ENCODE assay signal across 39 cellular contexts in genomic region chr1:110990541-110990940, GRCh38.
"Had no signal": no experiment of that assay in that cellular context is flagged by ENCODE, and none has a peak within 500 bp of the region (broad histone marks: within the 10 kb centered on the region; RNA-seq: fewer than 3 reads in every experiment).

No MANE protein-coding gene starts in this region.

- H3K4me1 ChIP-seq: adrenal gland, ascending aorta, body of pancreas, breast epithelium had no signal

- H3K4me3 Mint-ChIP-seq: activated naive CD4-positive, alpha-beta T cell treated with anti-CD3 and anti-CD28 coated beads for 36 hours; activated naive CD4-positive, alpha-beta T cell treated with anti-CD3 and anti-CD28 coated beads, Interleukin-2, amount 10 ng/mL, durations not matched to agents 7 days and 5 days; activated naive CD4-positive, alpha-beta T cell treated with anti-CD3 and anti-CD28 coated beads, Interleukin-2, amount 50 U/mL, for 24 hours; activated naive CD8-positive, alpha-beta T cell; activated naive CD8-positive, alpha-beta T cell treated with anti-CD3 and anti-CD28 coated beads for 36 hours; activated naive CD8-positive, alpha-beta T cell treated with anti-CD3 and anti-CD28 coated beads, Interleukin-2, amount 10 ng/mL, durations not matched to agents 7 days and 5 days; activated naive CD8-positive, alpha-beta T cell treated with anti-CD3 and anti-CD28 coated beads, Interleukin-2, amount 50 U/mL, for 24 hours; activated T-cell treated with anti-CD3 and anti-CD28 coated beads, Interleukin-2, amount 50 U/mL, for 24 hours; activated T-cell treated with anti-CD3 and anti-CD28 coated beads, Interleukin-2, amount 50 U/mL, for 4 hours; activated T-helper 1 cell treated with anti-CD3 and anti-CD28 coated beads, Interleukin-12 subunit alpha, Interleukin-12 subunit beta, Interleukin-2, Interleukin-4 antibody, amounts not matched to agents 30 ng/mL and 10 ng/mL and 1 ng/mL, durations not matched to agents 14 hours and 24 hours and 36 hours; activated T-helper 17 cell treated with anti-CD3 and anti-CD28 coated beads, Interleukin-2, amount 50 U/mL, for 72 hours; brain; central memory CD8-positive, alpha-beta T cell had no signal

- FAIRE-seq: astrocyte, bronchial epithelial cell had no signal

- H3K27ac Mint-ChIP-seq: activated naive CD4-positive, alpha-beta T cell treated with anti-CD3 and anti-CD28 coated beads for 36 hours; activated naive CD4-positive, alpha-beta T cell treated with anti-CD3 and anti-CD28 coated beads, Interleukin-2, amount 10 ng/mL, durations not matched to agents 7 days and 5 days; activated naive CD4-positive, alpha-beta T cell treated with anti-CD3 and anti-CD28 coated beads, Interleukin-2, amount 50 U/mL, for 24 hours; activated naive CD4-positive, alpha-beta T cell treated with anti-CD3 and anti-CD28 coated beads, Interleukin-2, amount 50 U/mL, for 72 hours; activated naive CD8-positive, alpha-beta T cell; activated naive CD8-positive, alpha-beta T cell treated with anti-CD3 and anti-CD28 coated beads for 36 hours; activated naive CD8-positive, alpha-beta T cell treated with anti-CD3 and anti-CD28 coated beads, Interleukin-2, amount 10 ng/mL, durations not matched to agents 7 days and 5 days; activated naive CD8-positive, alpha-beta T cell treated with anti-CD3 and anti-CD28 coated beads, Interleukin-2, amount 50 U/mL, for 24 hours; activated T-cell treated with anti-CD3 and anti-CD28 coated beads, Interleukin-2, amount 50 U/mL, for 24 hours; activated T-cell treated with anti-CD3 and anti-CD28 coated beads, Interleukin-2, amount 50 U/mL, for 72 hours; activated T-helper 1 cell treated with anti-CD3 and anti-CD28 coated beads, Interleukin-12 subunit alpha, Interleukin-12 subunit beta, Interleukin-2, Interleukin-4 antibody, amounts not matched to agents 30 ng/mL and 10 ng/mL and 1 ng/mL, durations not matched to agents 14 hours and 24 hours and 36 hours; activated T-helper 17 cell treated with anti-CD3 and anti-CD28 coated beads, Interleukin-2, amount 50 U/mL, for 72 hours; activated T-helper 2 cell treated with anti-CD3 and anti-CD28 coated beads, Interferon-gamma antibody, Interleukin-2, Interleukin-4, amounts not matched to agents 10 μg/mL and 5 μg/mL and 100 μg/mL, durations not matched to agents 14 hours and 24 hours and 36 hours; brain had no signal

- H3K9me3 ChIP-seq: adrenal gland, ascending aorta, body of pancreas, breast epithelium had no signal

- H3K27me3 Mint-ChIP-seq: activated T-cell treated with anti-CD3 and anti-CD28 coated beads, Interleukin-2, amount 50 U/mL, for 24 hours had no signal

- H3K9me3 Mint-ChIP-seq: activated naive CD4-positive, alpha-beta T cell treated with anti-CD3 and anti-CD28 coated beads, Interleukin-2, amount 10 ng/mL, durations not matched to agents 7 days and 5 days; activated naive CD4-positive, alpha-beta T cell treated with anti-CD3 and anti-CD28 coated beads, Interleukin-2, amount 50 U/mL, for 24 hours; activated naive CD4-positive, alpha-beta T cell treated with anti-CD3 and anti-CD28 coated beads, Interleukin-2, amount 50 U/mL, for 72 hours; activated naive CD8-positive, alpha-beta T cell treated with anti-CD3 and anti-CD28 coated beads for 36 hours; activated naive CD8-positive, alpha-beta T cell treated with anti-CD3 and anti-CD28 coated beads, Interleukin-2, amount 10 ng/mL, durations not matched to agents 7 days and 5 days; activated naive CD8-positive, alpha-beta T cell treated with anti-CD3 and anti-CD28 coated beads, Interleukin-2, amount 50 U/mL, for 24 hours; activated T-cell treated with anti-CD3 and anti-CD28 coated beads, Interleukin-2, amount 50 U/mL, for 24 hours; activated T-cell treated with anti-CD3 and anti-CD28 coated beads, Interleukin-2, amount 50 U/mL, for 4 hours; activated T-helper 1 cell treated with anti-CD3 and anti-CD28 coated beads, Interleukin-12 subunit alpha, Interleukin-12 subunit beta, Interleukin-2, Interleukin-4 antibody, amounts not matched to agents 30 ng/mL and 10 ng/mL and 1 ng/mL, durations not matched to agents 14 hours and 24 hours and 36 hours; activated T-helper 17 cell treated with anti-CD3 and anti-CD28 coated beads, Interleukin-2, amount 50 U/mL, for 72 hours; activated T-helper 2 cell treated with anti-CD3 and anti-CD28 coated beads, Interferon-gamma antibody, Interleukin-2, Interleukin-4, amounts not matched to agents 10 μg/mL and 5 μg/mL and 100 μg/mL, durations not matched to agents 14 hours and 24 hours and 36 hours; brain; central memory CD8-positive, alpha-beta T cell had no signal

- DNase-seq: activated effector memory CD4-positive, alpha-beta T cell treated with anti-CD3 and anti-CD28 coated beads, Interleukin-2, amount 50 U/mL, for 16 hours; activated effector memory CD4-positive, alpha-beta T cell treated with Interleukin-2 at 50 U/mL for 16 hours; activated gamma-delta T cell; activated gamma-delta T cell treated with Interleukin-2 at 50 U/mL for 16 hours; activated naive CD4-positive, alpha-beta T cell; activated naive CD4-positive, alpha-beta T cell treated with anti-CD3 and anti-CD28 coated beads for 36 hours; activated naive CD4-positive, alpha-beta T cell treated with anti-CD3 and anti-CD28 coated beads, Interleukin-2, amount 10 ng/mL, durations not matched to agents 7 days and 5 days; activated naive CD4-positive, alpha-beta T cell treated with anti-CD3 and anti-CD28 coated beads, Interleukin-2, amount 50 U/mL, for 16 hours; activated naive CD4-positive, alpha-beta T cell treated with Interleukin-2 at 50 U/mL for 16 hours; activated naive CD8-positive, alpha-beta T cell treated with anti-CD3 and anti-CD28 coated beads for 36 hours; activated naive CD8-positive, alpha-beta T cell treated with anti-CD3 and anti-CD28 coated beads, Interleukin-2, amount 10 ng/mL, durations not matched to agents 7 days and 5 days; activated naive CD8-positive, alpha-beta T cell treated with anti-CD3 and anti-CD28 coated beads, Interleukin-2, amount 50 U/mL, for 24 hours; activated T-cell treated with anti-CD3 and anti-CD28 coated beads, Interleukin-2, amount 50 U/mL, for 24 hours; activated T-cell treated with anti-CD3 and anti-CD28 coated beads, Interleukin-2, amount 50 U/mL, for 4 hours; activated T-cell treated with anti-CD3 and anti-CD28 coated beads, Interleukin-2, amount 50 U/mL, for 48 hours; activated T-cell treated with anti-CD3 and anti-CD28 coated beads, Interleukin-2, amount 50 U/mL, for 72 hours; adrenal gland; amniotic stem cell; amygdala; anterior cingulate cortex; aorta; body of pancreas; brain microvascular endothelial cell; caudate nucleus; central memory CD4-positive, alpha-beta T cell; cerebellar nuclear complex had no signal

- H3K4me3 ChIP-seq: adrenal gland, ascending aorta, body of pancreas, breast epithelium, cardiac muscle cell had no signal

- H3K36me3 Mint-ChIP-seq: activated naive CD4-positive, alpha-beta T cell treated with anti-CD3 and anti-CD28 coated beads, Interleukin-2, amount 10 ng/mL, durations not matched to agents 7 days and 5 days; activated naive CD4-positive, alpha-beta T cell treated with anti-CD3 and anti-CD28 coated beads, Interleukin-2, amount 50 U/mL, for 72 hours; activated naive CD8-positive, alpha-beta T cell; activated naive CD8-positive, alpha-beta T cell treated with anti-CD3 and anti-CD28 coated beads, Interleukin-2, amount 10 ng/mL, durations not matched to agents 7 days and 5 days; brain had no signal

- H3K4me1 Mint-ChIP-seq: activated naive CD8-positive, alpha-beta T cell treated with anti-CD3 and anti-CD28 coated beads, Interleukin-2, amount 50 U/mL, for 24 hours; activated T-helper 17 cell treated with anti-CD3 and anti-CD28 coated beads, Interleukin-2, amount 50 U/mL, for 72 hours; brain had no signal

- H3K36me3 ChIP-seq: adrenal gland, ascending aorta, brain microvascular endothelial cell, breast epithelium, cardiac muscle cell had no signal

- H3K27ac ChIP-seq: adrenal gland, ascending aorta, body of pancreas, brain microvascular endothelial cell, breast epithelium, cardiac muscle cell had no signal

- H3K27me3 ChIP-seq: adrenal gland, ascending aorta, body of pancreas, brain microvascular endothelial cell, breast epithelium, cardiac muscle cell had no signal
